ENCODE assay signal across 8 cellular contexts in genomic region chrX:38803609-38804480, GRCh38. TPM values are rescaled to one million over a fixed set of nuclear protein-coding genes. Genes with fewer than 3 reads are reported as not detected.
DNase-seq lines count a peak whose midpoint lies in the region; ATAC-seq and TF ChIP-seq lines count a peak whose summit lies in the region.

No MANE protein-coding gene starts in this region.

- peaks cover 5% of the 10 kb centered on the region for H3K27me3 Mint-ChIP-seq in IgD-negative memory B cell
- no peaks in the 10 kb centered on the region for H3K27me3 Mint-ChIP-seq in activated T-helper 2 cell treated with anti-CD3 and anti-CD28 coated beads, Interferon-gamma antibody, Interleukin-2, Interleukin-4, amounts not matched to agents 10 μg/mL and 5 μg/mL and 100 μg/mL, durations not matched to agents 14 hours and 24 hours and 36 hours (ENCODE audit: low read depth)
- no peaks in the 10 kb centered on the region for H3K27me3 Mint-ChIP-seq in naive thymus-derived CD8-positive, alpha-beta T cell

- peak overlapping the region; percentile 83 to 97 (median 94) for H3K4me3 Mint-ChIP-seq in IgD-negative memory B cell
- peak overlapping the region; percentile 100 for H3K4me3 Mint-ChIP-seq in activated T-helper 2 cell treated with anti-CD3 and anti-CD28 coated beads, Interferon-gamma antibody, Interleukin-2, Interleukin-4, amounts not matched to agents 10 μg/mL and 5 μg/mL and 100 μg/mL, durations not matched to agents 14 hours and 24 hours and 36 hours (ENCODE audit: low read depth)
- peak overlapping the region; percentile 89 to 96 (median 92) for H3K4me3 Mint-ChIP-seq in naive thymus-derived CD8-positive, alpha-beta T cell

- in situ Hi-C loops in Panc1 (cut with HindIII; ENCODE audit: low pct_unique_long_range_greater_than_20kb, low sequenced_read_pairs): no loop called here

- ATAC-seq in GM21619 (IDR thresholded peaks at IDR 0.05; ENCODE audit: unreplicated experiment) (peak; percentile 56), Panc1 (peak; percentile 94)
- peak; percentile 32 to 35 for ATAC-seq in naive thymus-derived CD8-positive, alpha-beta T cell

- WGBS in suprapubic skin: 23% methylated on average over 30 of the region's 67 CpGs

- H3K36me3 ChIP-seq in Panc1 (ENCODE audit: control insufficient read depth, insufficient read depth, low read length) (no peaks in the 10 kb centered on the region), suprapubic skin (no peaks in the 10 kb centered on the region)

- H3K27me3 ChIP-seq in Panc1 (ENCODE audit: control insufficient read depth, insufficient read depth, low read length): no peaks in the 10 kb centered on the region
- H3K27me3 ChIP-seq in suprapubic skin: no peaks in the 10 kb centered on the region

- peak overlapping the region; percentile 58 to 59 for H3K4me3 ChIP-seq in Panc1 (ENCODE audit: low read depth in 2 of 2, low read length in 2 of 2)
- H3K4me3 ChIP-seq in fibroblast of pulmonary artery (replicated peaks; ENCODE audit: low read depth, low read length): peak overlapping the region; percentile 58
- H3K4me3 ChIP-seq in suprapubic skin: peak overlapping the region; percentile 67

- TF ChIP-seq EP300 in suprapubic skin (IDR thresholded peaks at IDR 0.05): no peak

- intact Hi-C loops in Panc1 (cut with micrococcal nuclease; ENCODE audit: unreplicated experiment): no loop called here
- intact Hi-C loops in activated T-helper 2 cell treated with anti-CD3 and anti-CD28 coated beads, Interferon-gamma antibody, Interleukin-2, Interleukin-4, amounts not matched to agents 10 μg/mL and 5 μg/mL and 100 μg/mL, durations not matched to agents 14 hours and 24 hours and 36 hours (cut with micrococcal nuclease): loop anchor here (2.0 to 10.0 kb wide), 9 partner anchors 88 to 1841 kb away; partner anchors contain the start of gene CXorf38

- H3K9me3 ChIP-seq in Panc1 (ENCODE audit: control insufficient read depth, insufficient read depth, low read depth, low read length) (no peaks in the 10 kb centered on the region), suprapubic skin (no peaks in the 10 kb centered on the region)

- peaks cover 0 to 2% (median 0%) of the 10 kb centered on the region in 3 donors for H3K9me3 Mint-ChIP-seq in IgD-negative memory B cell
- no peaks in the 10 kb centered on the region for H3K9me3 Mint-ChIP-seq in activated T-helper 2 cell treated with anti-CD3 and anti-CD28 coated beads, Interferon-gamma antibody, Interleukin-2, Interleukin-4, amounts not matched to agents 10 μg/mL and 5 μg/mL and 100 μg/mL, durations not matched to agents 14 hours and 24 hours and 36 hours
- H3K9me3 Mint-ChIP-seq in naive thymus-derived CD8-positive, alpha-beta T cell: no peaks in the 10 kb centered on the region

- H3K36me3 Mint-ChIP-seq in IgD-negative memory B cell: no peaks in the 10 kb centered on the region
- peaks cover 60% of the 10 kb centered on the region for H3K36me3 Mint-ChIP-seq in activated T-helper 2 cell treated with anti-CD3 and anti-CD28 coated beads, Interferon-gamma antibody, Interleukin-2, Interleukin-4, amounts not matched to agents 10 μg/mL and 5 μg/mL and 100 μg/mL, durations not matched to agents 14 hours and 24 hours and 36 hours (ENCODE audit: low read depth)
- H3K36me3 Mint-ChIP-seq in naive thymus-derived CD8-positive, alpha-beta T cell: peaks cover 0 to 6% (median 1%) of the 10 kb centered on the region in 3 donors

- H3K4me1 Mint-ChIP-seq in IgD-negative memory B cell: peaks cover 0 to 18% (median 5%) of the 10 kb centered on the region in 3 donors
- H3K4me1 Mint-ChIP-seq in activated T-helper 2 cell treated with anti-CD3 and anti-CD28 coated beads, Interferon-gamma antibody, Interleukin-2, Interleukin-4, amounts not matched to agents 10 μg/mL and 5 μg/mL and 100 μg/mL, durations not matched to agents 14 hours and 24 hours and 36 hours (ENCODE audit: low read depth): peaks cover 15% of the 10 kb centered on the region
- peaks cover 7 to 49% (median 24%) of the 10 kb centered on the region in 4 donors for H3K4me1 Mint-ChIP-seq in naive thymus-derived CD8-positive, alpha-beta T cell

- TF ChIP-seq POLR2A in suprapubic skin (IDR thresholded peaks at IDR 0.05): peak in 1 of 2 donors; percentile 68

- no TSS peak for BruUV-seq in Panc1 (replicated peaks; lab: Mats Ljungman, UMichigan)

- H3K27ac Mint-ChIP-seq in IgD-negative memory B cell: peak overlapping the region in 2 of 3 donors; percentile 33 to 67
- peak overlapping the region; percentile 98 for H3K27ac Mint-ChIP-seq in activated T-helper 2 cell treated with anti-CD3 and anti-CD28 coated beads, Interferon-gamma antibody, Interleukin-2, Interleukin-4, amounts not matched to agents 10 μg/mL and 5 μg/mL and 100 μg/mL, durations not matched to agents 14 hours and 24 hours and 36 hours
- peak overlapping the region; percentile 91 to 99 (median 96) for H3K27ac Mint-ChIP-seq in naive thymus-derived CD8-positive, alpha-beta T cell

- H3K27ac ChIP-seq in Panc1 (ENCODE audit: low read length) (peak overlapping the region; percentile 68), suprapubic skin (peak overlapping the region; percentile 94)

- CTCF ChIA-PET in Panc1 (lab: Charles Lee): no interaction called here

- DNase-seq in DMS53 treated with DMSO at 0.1 percent for 48 hours (lab: John Stamatoyannopoulos, UW; ENCODE audit: unreplicated experiment): peak; percentile 90
- no peak for DNase-seq in Panc1 (ENCODE audit: low read depth, low spot score)
- peak; percentile 74 for DNase-seq in activated T-helper 2 cell treated with anti-CD3 and anti-CD28 coated beads, Interferon-gamma antibody, Interleukin-2, Interleukin-4, amounts not matched to agents 10 μg/mL and 5 μg/mL and 100 μg/mL, durations not matched to agents 14 hours and 24 hours and 36 hours (ENCODE audit: low spot score)
- DNase-seq in fibroblast of pulmonary artery (ENCODE audit: low read depth): peak; percentile 68
- peak; percentile 27 to 77 (median 48) for DNase-seq in naive thymus-derived CD8-positive, alpha-beta T cell
- peak; percentile 88 to 91 for DNase-seq in suprapubic skin (ENCODE audit: low spot score in 2 of 2)

- TF ChIP-seq CTCF in Panc1 (IDR thresholded peaks at IDR 0.05): no peak
- no peak for TF ChIP-seq CTCF in fibroblast of pulmonary artery (IDR thresholded peaks at IDR 0.05; ENCODE audit: low read length, missing control alignments)
- TF ChIP-seq CTCF in suprapubic skin (IDR thresholded peaks at IDR 0.05): no peak

- H3K4me1 ChIP-seq in Panc1 (ENCODE audit: control insufficient read depth, insufficient read depth, low read length): no peaks in the 10 kb centered on the region; the same call in 1 of the 2 replicates
- H3K4me1 ChIP-seq in suprapubic skin: no peaks in the 10 kb centered on the region

- POLR2A ChIA-PET in Panc1 (lab: Charles Lee): no interaction called here
- POLR2A ChIA-PET in naive thymus-derived CD8-positive, alpha-beta T cell (lab: Charles Lee): interaction anchor here (0.5 to 7.8 kb wide), 10 partner anchors 12 to 1366 kb away, joined by 3 to 104 read pairs (median 4); no protein-coding TSS in a partner anchor

RNA-seq across cellular contexts. Expression of gene MID1IP1, which starts 2.6 kb away (rescaled TPM):
- 12.6 TPM for polyA plus RNA-seq in IgD-negative memory B cell
- 14.0 TPM for total RNA-seq in Panc1 (2021; ENCODE audit: unreplicated experiment)
- 30.0 TPM for polyA plus RNA-seq in Panc1 (2012; ENCODE audit: insufficient read length)
- 95.4 and 96.6 TPM in 2 replicates for total RNA-seq in activated T-helper 2 cell treated with anti-CD3 and anti-CD28 coated beads, Interferon-gamma antibody, Interleukin-2, Interleukin-4, amounts not matched to agents 10 μg/mL and 5 μg/mL and 100 μg/mL, durations not matched to agents 14 hours and 24 hours and 36 hours
- 10 to 100 TPM; 42.7 to 45.6 TPM for total RNA-seq in naive thymus-derived CD8-positive, alpha-beta T cell
- polyA plus RNA-seq in naive thymus-derived CD8-positive, alpha-beta T cell: 10 to 100 TPM; 12.6 to 18.8 (median 16.4) TPM
- 10 to 100 TPM; 25.9 to 57.1 (median 35.7) TPM for total RNA-seq in suprapubic skin

Comparison
In these comparisons a context has a peak if more than half of its experiments do, and no peak if none do; other contexts are left out.
1. ATAC-seq: peak in every context shown above with its lines; median percentile 94 in Panc1; 56 in GM21619; 34 in naive thymus-derived CD8-positive, alpha-beta T cell.